3 cellular contexts compared by ENCODE assay signal in the genomic region with DNA sequence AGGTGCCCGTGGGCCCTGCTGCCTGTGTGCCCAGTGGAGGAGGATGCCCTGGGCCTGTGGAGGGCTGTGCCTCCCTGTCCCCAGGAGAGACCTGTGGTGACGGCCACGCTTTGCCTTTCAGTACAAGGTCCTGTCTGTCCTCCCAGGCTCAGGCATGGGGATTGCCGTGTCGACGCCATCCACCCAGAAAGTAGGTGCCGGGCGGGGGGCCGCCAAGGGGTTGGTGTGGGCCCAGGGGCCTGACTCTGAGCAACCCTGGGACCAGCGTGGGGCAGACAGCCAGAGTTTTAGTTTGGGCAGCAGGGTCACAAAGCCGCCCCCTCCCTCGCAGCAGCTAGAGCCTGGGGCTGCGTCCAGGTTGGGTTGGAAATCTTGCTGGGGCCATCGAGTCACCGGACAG.
TF ChIP-seq lines count a peak whose summit lies in the region.

No MANE protein-coding gene starts in this region.

TF ChIP-seq in liver, 16 proteins besides CTCF, POLR2A, EP300 and RAD21:
- TF ChIP-seq, protein P1, sequence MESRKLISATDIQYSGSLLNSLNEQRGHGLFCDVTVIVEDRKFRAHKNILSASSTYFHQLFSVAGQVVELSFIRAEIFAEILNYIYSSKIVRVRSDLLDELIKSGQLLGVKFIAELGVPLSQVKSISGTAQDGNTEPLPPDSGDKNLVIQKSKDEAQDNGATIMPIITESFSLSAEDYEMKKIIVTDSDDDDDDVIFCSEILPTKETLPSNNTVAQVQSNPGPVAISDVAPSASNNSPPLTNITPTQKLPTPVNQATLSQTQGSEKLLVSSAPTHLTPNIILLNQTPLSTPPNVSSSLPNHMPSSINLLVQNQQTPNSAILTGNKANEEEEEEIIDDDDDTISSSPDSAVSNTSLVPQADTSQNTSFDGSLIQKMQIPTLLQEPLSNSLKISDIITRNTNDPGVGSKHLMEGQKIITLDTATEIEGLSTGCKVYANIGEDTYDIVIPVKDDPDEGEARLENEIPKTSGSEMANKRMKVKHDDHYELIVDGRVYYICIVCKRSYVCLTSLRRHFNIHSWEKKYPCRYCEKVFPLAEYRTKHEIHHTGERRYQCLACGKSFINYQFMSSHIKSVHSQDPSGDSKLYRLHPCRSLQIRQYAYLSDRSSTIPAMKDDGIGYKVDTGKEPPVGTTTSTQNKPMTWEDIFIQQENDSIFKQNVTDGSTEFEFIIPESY (IDR thresholded peaks at IDR 0.05): no peak
- TF ChIP-seq HNF4A (conservative IDR thresholded peaks at IDR 0.05) (no peak), GABPA (IDR thresholded peaks at IDR 0.05 in 1 of 2, conservative IDR thresholded peaks at IDR 0.05 in 1 of 2) (no peak)
- TF ChIP-seq, protein P2, sequence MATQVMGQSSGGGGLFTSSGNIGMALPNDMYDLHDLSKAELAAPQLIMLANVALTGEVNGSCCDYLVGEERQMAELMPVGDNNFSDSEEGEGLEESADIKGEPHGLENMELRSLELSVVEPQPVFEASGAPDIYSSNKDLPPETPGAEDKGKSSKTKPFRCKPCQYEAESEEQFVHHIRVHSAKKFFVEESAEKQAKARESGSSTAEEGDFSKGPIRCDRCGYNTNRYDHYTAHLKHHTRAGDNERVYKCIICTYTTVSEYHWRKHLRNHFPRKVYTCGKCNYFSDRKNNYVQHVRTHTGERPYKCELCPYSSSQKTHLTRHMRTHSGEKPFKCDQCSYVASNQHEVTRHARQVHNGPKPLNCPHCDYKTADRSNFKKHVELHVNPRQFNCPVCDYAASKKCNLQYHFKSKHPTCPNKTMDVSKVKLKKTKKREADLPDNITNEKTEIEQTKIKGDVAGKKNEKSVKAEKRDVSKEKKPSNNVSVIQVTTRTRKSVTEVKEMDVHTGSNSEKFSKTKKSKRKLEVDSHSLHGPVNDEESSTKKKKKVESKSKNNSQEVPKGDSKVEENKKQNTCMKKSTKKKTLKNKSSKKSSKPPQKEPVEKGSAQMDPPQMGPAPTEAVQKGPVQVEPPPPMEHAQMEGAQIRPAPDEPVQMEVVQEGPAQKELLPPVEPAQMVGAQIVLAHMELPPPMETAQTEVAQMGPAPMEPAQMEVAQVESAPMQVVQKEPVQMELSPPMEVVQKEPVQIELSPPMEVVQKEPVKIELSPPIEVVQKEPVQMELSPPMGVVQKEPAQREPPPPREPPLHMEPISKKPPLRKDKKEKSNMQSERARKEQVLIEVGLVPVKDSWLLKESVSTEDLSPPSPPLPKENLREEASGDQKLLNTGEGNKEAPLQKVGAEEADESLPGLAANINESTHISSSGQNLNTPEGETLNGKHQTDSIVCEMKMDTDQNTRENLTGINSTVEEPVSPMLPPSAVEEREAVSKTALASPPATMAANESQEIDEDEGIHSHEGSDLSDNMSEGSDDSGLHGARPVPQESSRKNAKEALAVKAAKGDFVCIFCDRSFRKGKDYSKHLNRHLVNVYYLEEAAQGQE (IDR thresholded peaks at IDR 0.05): no peak

TF ChIP-seq in HepG2, 621 proteins besides CTCF, POLR2A, EP300 and RAD21:
- TF ChIP-seq ZFYVE20 (CRISPR knock-in tag; IDR thresholded peaks at IDR 0.05; ENCODE audit: borderline replicate concordance, low read depth) (no peak), ZNF605 (CRISPR knock-in tag; IDR thresholded peaks at IDR 0.05) (no peak), ZNF367 (CRISPR knock-in tag; IDR thresholded peaks at IDR 0.05; ENCODE audit: borderline replicate concordance) (no peak), HNRNPK (IDR thresholded peaks at IDR 0.05; ENCODE audit: low read depth, low read length, poor library complexity, severe bottlenecking) (no peak), GABPA (IDR thresholded peaks at IDR 0.05; ENCODE audit: low read depth, low read length) (no peak), GABPA (CRISPR knock-in tag; IDR thresholded peaks at IDR 0.05; ENCODE audit: low read depth) (no peak), ZNF746 (CRISPR knock-in tag; IDR thresholded peaks at IDR 0.05) (no peak), ZKSCAN1 (IDR thresholded peaks at IDR 0.05; ENCODE audit: low read length) (no peak), SIX1 (CRISPR knock-in tag; IDR thresholded peaks at IDR 0.05; ENCODE audit: borderline replicate concordance) (no peak), SP1 (IDR thresholded peaks at IDR 0.05) (no peak), SP1 (CRISPR knock-in tag; IDR thresholded peaks at IDR 0.05) (no peak), IRF2 (CRISPR knock-in tag; IDR thresholded peaks at IDR 0.05) (no peak), ZNF496 (CRISPR knock-in tag; IDR thresholded peaks at IDR 0.05; ENCODE audit: insufficient replicate concordance) (no peak)
- TF ChIP-seq, protein P3, sequence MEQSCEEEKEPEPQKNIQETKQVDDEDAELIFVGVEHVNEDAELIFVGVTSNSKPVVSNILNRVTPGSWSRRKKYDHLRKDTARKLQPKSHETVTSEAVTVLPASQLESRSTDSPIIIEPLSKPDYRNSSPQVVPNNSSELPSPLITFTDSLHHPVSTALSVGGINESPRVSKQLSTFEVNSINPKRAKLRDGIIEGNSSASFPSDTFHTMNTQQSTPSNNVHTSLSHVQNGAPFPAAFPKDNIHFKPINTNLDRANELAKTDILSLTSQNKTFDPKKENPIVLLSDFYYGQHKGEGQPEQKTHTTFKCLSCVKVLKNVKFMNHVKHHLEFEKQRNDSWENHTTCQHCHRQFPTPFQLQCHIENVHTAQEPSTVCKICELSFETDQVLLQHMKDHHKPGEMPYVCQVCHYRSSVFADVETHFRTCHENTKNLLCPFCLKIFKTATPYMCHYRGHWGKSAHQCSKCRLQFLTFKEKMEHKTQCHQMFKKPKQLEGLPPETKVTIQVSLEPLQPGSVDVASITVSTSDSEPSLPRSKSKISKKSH (CRISPR knock-in tag; IDR thresholded peaks at IDR 0.05; ENCODE audit: borderline replicate concordance): no peak

TF ChIP-seq in H1, 55 proteins besides CTCF, POLR2A, EP300 and RAD21:
- TF ChIP-seq SP1 (IDR thresholded peaks at IDR 0.05; ENCODE audit: low read depth, low read length): no peak
- no peak for TF ChIP-seq RXRA (IDR thresholded peaks at IDR 0.05; ENCODE audit: insufficient read depth, low read depth, low read length)
- no peak for TF ChIP-seq BACH1 (IDR thresholded peaks at IDR 0.05; ENCODE audit: low read length)
- TF ChIP-seq CTBP2 (IDR thresholded peaks at IDR 0.05; ENCODE audit: borderline replicate concordance, insufficient read depth, insufficient read length, low read length): no peak
- no peak for TF ChIP-seq SIN3A (conservative IDR thresholded peaks at IDR 0.05 in 1 of 2, IDR thresholded peaks at IDR 0.05 in 1 of 2; ENCODE audit: low read depth in 1 of 2, low read length in 2 of 2)
- TF ChIP-seq, protein P4, sequence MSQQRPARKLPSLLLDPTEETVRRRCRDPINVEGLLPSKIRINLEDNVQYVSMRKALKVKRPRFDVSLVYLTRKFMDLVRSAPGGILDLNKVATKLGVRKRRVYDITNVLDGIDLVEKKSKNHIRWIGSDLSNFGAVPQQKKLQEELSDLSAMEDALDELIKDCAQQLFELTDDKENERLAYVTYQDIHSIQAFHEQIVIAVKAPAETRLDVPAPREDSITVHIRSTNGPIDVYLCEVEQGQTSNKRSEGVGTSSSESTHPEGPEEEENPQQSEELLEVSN (IDR thresholded peaks at IDR 0.05): no peak
- no peak for TF ChIP-seq FOSL1 (IDR thresholded peaks at IDR 0.05; ENCODE audit: insufficient read depth, low read depth, low read length)
- no peak for TF ChIP-seq ASH2L (IDR thresholded peaks at IDR 0.05; ENCODE audit: low read length)
- TF ChIP-seq BRCA1 (IDR thresholded peaks at IDR 0.05; ENCODE audit: low read depth, low read length): no peak
- TF ChIP-seq, protein P5, sequence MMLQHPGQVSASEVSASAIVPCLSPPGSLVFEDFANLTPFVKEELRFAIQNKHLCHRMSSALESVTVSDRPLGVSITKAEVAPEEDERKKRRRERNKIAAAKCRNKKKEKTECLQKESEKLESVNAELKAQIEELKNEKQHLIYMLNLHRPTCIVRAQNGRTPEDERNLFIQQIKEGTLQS (IDR thresholded peaks at IDR 0.05; ENCODE audit: insufficient read depth, low read depth, low read length): no peak
- no peak for TF ChIP-seq EGR1 (IDR thresholded peaks at IDR 0.05; ENCODE audit: borderline replicate concordance, low read depth, low read length)
TF ChIP-seq in H1: peak in this region for 0.
